In the genomic region with DNA sequence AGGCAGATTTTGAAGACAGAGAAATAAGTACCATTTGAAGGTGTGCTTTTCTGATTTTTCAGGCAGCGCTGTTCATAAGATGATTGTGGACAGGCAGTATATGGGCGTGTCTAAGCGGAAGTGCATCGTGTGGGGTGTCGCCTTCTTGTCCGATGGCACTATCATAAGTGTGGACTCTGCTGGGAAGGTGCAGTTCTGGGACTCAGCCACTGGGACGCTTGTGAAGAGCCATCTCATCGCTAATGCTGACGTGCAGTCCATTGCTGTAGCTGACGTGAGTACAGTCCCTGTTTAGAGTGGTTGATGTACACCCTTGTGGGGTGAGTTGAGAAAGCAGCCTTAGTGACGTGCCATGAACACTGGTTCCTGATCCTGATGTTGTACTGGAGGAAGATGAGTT, we compare ENCODE assay signal across 12 cellular contexts. TPM values are rescaled to one million over a fixed set of nuclear protein-coding genes. Genes with fewer than 3 reads are reported as not detected.
DNase-seq lines count a peak whose midpoint lies in the region; ATAC-seq, FAIRE-seq and TF ChIP-seq lines count a peak whose summit lies in the region.
"Had no signal": no experiment of that assay in that cellular context is flagged by ENCODE, and none has a peak within 500 bp of the region (broad histone marks: within the 10 kb centered on the region; RNA-seq: fewer than 3 reads in every experiment).

No MANE protein-coding gene starts in this region.

- H3K27ac Mint-ChIP-seq in astrocyte (ENCODE audit: unreplicated experiment): no peak overlapping the region
- H3K27ac Mint-ChIP-seq: activated CD4-positive, alpha-beta T cell treated with anti-CD3 and anti-CD28 coated beads for 36 hours had no signal

- peaks cover 12% of the 10 kb centered on the region for H3K36me3 Mint-ChIP-seq in astrocyte (ENCODE audit: low read depth, unreplicated experiment)

- no peaks in the 10 kb centered on the region for H3K27me3 Mint-ChIP-seq in astrocyte (ENCODE audit: low read depth, unreplicated experiment)
- H3K27me3 Mint-ChIP-seq: activated CD4-positive, alpha-beta T cell treated with anti-CD3 and anti-CD28 coated beads for 36 hours had no signal

- intact Hi-C loops in mucosa of descending colon (cut with DNase I, micrococcal nuclease): no loop called here

- H3K4me1 Mint-ChIP-seq in astrocyte (ENCODE audit: low read depth, unreplicated experiment): no peaks in the 10 kb centered on the region

- ATAC-seq in mucosa of descending colon (peak; percentile 100), HG02884 (IDR thresholded peaks at IDR 0.05; ENCODE audit: unreplicated experiment) (no peak)
- ATAC-seq: activated CD4-positive, alpha-beta T cell treated with anti-CD3 and anti-CD28 coated beads for 36 hours had no signal

- H3K4me1 ChIP-seq in KMS-11 (ENCODE audit: low read depth, poor library complexity, severe bottlenecking): no peaks in the 10 kb centered on the region
- no peaks in the 10 kb centered on the region for H3K4me1 ChIP-seq in astrocyte (ENCODE audit: insufficient read depth, low read length)
- H3K4me1 ChIP-seq in mucosa of descending colon (ENCODE audit: low read depth): no peaks in the 10 kb centered on the region

- H3K4me3 ChIP-seq in GM12864 (ENCODE audit: low read depth, low read length) (no peak overlapping the region), KMS-11 (IDR thresholded peaks at IDR 0.05; ENCODE audit: insufficient read depth, low read depth, low read length) (no peak overlapping the region), astrocyte (ENCODE audit: insufficient read depth, low read depth, low read length) (no peak overlapping the region), mucosa of descending colon (no peak overlapping the region)

- TF ChIP-seq CTCF in GM12864 (IDR thresholded peaks at IDR 0.05; ENCODE audit: low read depth, low read length, missing control alignments): peak; percentile 33
- TF ChIP-seq CTCF in KMS-11 (conservative IDR thresholded peaks at IDR 0.05; ENCODE audit: low read depth, low read length): 0 out of 2 replicates have a peak, but pooled peaks have one; percentile 18
- peak; percentile 8 for TF ChIP-seq CTCF in astrocyte (IDR thresholded peaks at IDR 0.05; ENCODE audit: insufficient read depth, low read depth, low read length)
- peak; percentile 20 for TF ChIP-seq CTCF in mucosa of descending colon (IDR thresholded peaks at IDR 0.05)

- H2AFZ ChIP-seq in KMS-11 (ENCODE audit: low read depth): no peak overlapping the region
- H2AFZ ChIP-seq in astrocyte (ENCODE audit: low read depth, low read length): no peak overlapping the region

- H3K27ac ChIP-seq in KMS-11 (no peak overlapping the region), astrocyte (ENCODE audit: low read depth, low read length) (no peak overlapping the region)

- H3K36me3 ChIP-seq in KMS-11 (ENCODE audit: insufficient read depth) (peaks cover 18% of the 10 kb centered on the region; the same call in 1 of the 2 replicates), astrocyte (ENCODE audit: insufficient read depth, low read length) (peaks cover 46% of the 10 kb centered on the region), mucosa of descending colon (ENCODE audit: low read depth) (peaks cover 4% of the 10 kb centered on the region)

- H3K9me3 ChIP-seq in astrocyte (ENCODE audit: insufficient read depth, low read depth, low read length) (no peaks in the 10 kb centered on the region), mucosa of descending colon (no peaks in the 10 kb centered on the region)

- H3K27me3 ChIP-seq in KMS-11 (ENCODE audit: insufficient read depth, low read depth) (no peaks in the 10 kb centered on the region), astrocyte (ENCODE audit: insufficient read depth, low read length) (no peaks in the 10 kb centered on the region)

- DNase-seq in GM12864 (ENCODE audit: low read depth) (no peak), astrocyte (ENCODE audit: low read depth) (no peak), mucosa of descending colon (peak; percentile 57 to 65 (median 58)), NCI-H345 treated with DMSO at 0.1 percent for 48 hours (lab: John Stamatoyannopoulos, UW; ENCODE audit: unreplicated experiment) (no peak), ecto neural progenitor cell (ENCODE audit: low spot score) (no peak)
- DNase-seq: activated CD4-positive, alpha-beta T cell treated with anti-CD3 and anti-CD28 coated beads for 36 hours; activated T-cell treated with anti-CD3 and anti-CD28 coated beads, Interleukin-2, amount 50 U/mL, for 48 hours; NCI-H1417; NCI-H748 treated with DMSO at 0.1 percent for 48 hours had no signal

- no peaks in the 10 kb centered on the region for H4K20me1 ChIP-seq in KMS-11 (ENCODE audit: insufficient read depth)
- peaks cover 18% of the 10 kb centered on the region for H4K20me1 ChIP-seq in astrocyte (ENCODE audit: insufficient read depth, low read length)

- FAIRE-seq in astrocyte (lab: Jason Lieb, UNC): no peak
- FAIRE-seq: H54 had no signal

- H3K9ac ChIP-seq in KMS-11: no peak overlapping the region
- H3K9ac ChIP-seq in astrocyte (ENCODE audit: low read length): no peak overlapping the region

- H3K4me2 ChIP-seq in KMS-11 (no peak overlapping the region), astrocyte (ENCODE audit: low read length) (no peak overlapping the region)

- H3K79me2 ChIP-seq in KMS-11 (ENCODE audit: insufficient read depth, low read depth): peaks cover 9% of the 10 kb centered on the region; the same call in 1 of the 2 replicates
- H3K79me2 ChIP-seq in astrocyte (ENCODE audit: insufficient read depth, low read length): peaks cover 36% of the 10 kb centered on the region

- H3K4me3 Mint-ChIP-seq in astrocyte (ENCODE audit: unreplicated experiment): no peak overlapping the region
- H3K4me3 Mint-ChIP-seq: activated CD4-positive, alpha-beta T cell treated with anti-CD3 and anti-CD28 coated beads for 36 hours had no signal

- H3K9me3 Mint-ChIP-seq in astrocyte (ENCODE audit: unreplicated experiment): no peaks in the 10 kb centered on the region

RNA-seq across cellular contexts. Expression of a gene that starts 10.7 kb away (rescaled TPM):
- total RNA-seq in astrocyte (68.1 and 69.4 TPM in 2 replicates), mucosa of descending colon (10 to 100 TPM; 18.6 to 33.2 (median 24.6) TPM)

RNA-seq across cellular contexts. Expression of a gene that starts 10.7 kb away (rescaled TPM):
- total RNA-seq in astrocyte: 86.4 and 89.2 TPM in 2 replicates
- total RNA-seq in mucosa of descending colon: 100 to 1,000 TPM in 1 of 3 donors, 10 to 100 TPM in 2; 88.5 to 107 (median 94.5) TPM

RNA-seq across cellular contexts. Expression of a gene that starts 37.7 kb away (rescaled TPM):
- total RNA-seq in astrocyte (1.7 and 2.0 TPM in 2 replicates), mucosa of descending colon (10 to 100 TPM in 2 of 3 donors, 1 to 10 TPM in 1; 4.6 to 19.4 (median 15.0) TPM)

RNA-seq across cellular contexts. Expression of a gene that starts 43.8 kb away (rescaled TPM):
- 30.4 and 31.7 TPM in 2 replicates for total RNA-seq in astrocyte
- total RNA-seq in mucosa of descending colon: 10 to 100 TPM; 28.7 to 50.9 (median 34.0) TPM

Comparison
In these comparisons a context has a peak if more than half of its experiments do, and no peak if none do; other contexts are left out.
1. DNase-seq: peak in mucosa of descending colon (3 of 3); none in GM12864 (single experiment), astrocyte (single experiment), NCI-H345 treated with DMSO at 0.1 percent for 48 hours (single experiment) and ecto neural progenitor cell (single experiment).
2. Peak in every context shown above with its lines, with median percentiles within 50 percentile points of each other: CTCF ChIP-seq.